1 cellular context compared by ENCODE assay signal in the genomic region with DNA sequence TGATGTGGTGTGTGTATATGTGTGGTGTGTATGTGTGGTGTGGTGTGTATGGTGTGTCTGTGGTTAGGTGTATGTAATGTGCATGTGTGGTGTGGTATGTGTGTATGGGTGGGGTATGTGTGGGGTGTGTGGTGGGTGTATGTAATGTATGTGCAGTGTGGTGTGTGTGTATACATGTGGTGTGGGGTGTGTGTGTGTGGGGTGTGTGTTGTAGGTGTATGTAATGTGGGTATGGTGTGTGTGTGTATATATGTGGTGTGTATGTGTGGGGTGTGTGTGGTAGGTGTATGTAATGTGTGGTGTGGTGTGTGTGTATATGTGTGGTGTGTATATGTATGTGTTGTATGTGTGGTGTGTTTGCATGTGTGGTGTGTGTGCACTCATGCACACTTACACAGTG.
TF ChIP-seq lines count a peak whose summit lies in the region.

No MANE protein-coding gene starts in this region.

TF ChIP-seq in K562, 482 proteins besides CTCF, POLR2A, EP300 and RAD21 (continued from another document):
- TF ChIP-seq, protein P1, sequence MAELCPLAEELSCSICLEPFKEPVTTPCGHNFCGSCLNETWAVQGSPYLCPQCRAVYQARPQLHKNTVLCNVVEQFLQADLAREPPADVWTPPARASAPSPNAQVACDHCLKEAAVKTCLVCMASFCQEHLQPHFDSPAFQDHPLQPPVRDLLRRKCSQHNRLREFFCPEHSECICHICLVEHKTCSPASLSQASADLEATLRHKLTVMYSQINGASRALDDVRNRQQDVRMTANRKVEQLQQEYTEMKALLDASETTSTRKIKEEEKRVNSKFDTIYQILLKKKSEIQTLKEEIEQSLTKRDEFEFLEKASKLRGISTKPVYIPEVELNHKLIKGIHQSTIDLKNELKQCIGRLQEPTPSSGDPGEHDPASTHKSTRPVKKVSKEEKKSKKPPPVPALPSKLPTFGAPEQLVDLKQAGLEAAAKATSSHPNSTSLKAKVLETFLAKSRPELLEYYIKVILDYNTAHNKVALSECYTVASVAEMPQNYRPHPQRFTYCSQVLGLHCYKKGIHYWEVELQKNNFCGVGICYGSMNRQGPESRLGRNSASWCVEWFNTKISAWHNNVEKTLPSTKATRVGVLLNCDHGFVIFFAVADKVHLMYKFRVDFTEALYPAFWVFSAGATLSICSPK (IDR thresholded peaks at IDR 0.05; ENCODE audit: borderline replicate concordance), result 0 out of 2 replicates have a peak, but pooled peaks have one; percentile 33
- TF ChIP-seq SAP30 (IDR thresholded peaks at IDR 0.05; ENCODE audit: borderline replicate concordance, insufficient read depth, low read depth, low read length, poor library complexity, severe bottlenecking) (no peak), ELF4 (CRISPR knock-in tag; IDR thresholded peaks at IDR 0.05) (no peak), PHF20 (IDR thresholded peaks at IDR 0.05; ENCODE audit: partially characterized antibody) (peak; percentile 28), FOXM1 (IDR thresholded peaks at IDR 0.05; ENCODE audit: low read depth) (no peak), FOXM1 (CRISPR knock-in tag; IDR thresholded peaks at IDR 0.05; ENCODE audit: low read depth) (0 out of 2 replicates have a peak, but pooled peaks have one; percentile 58), LARP7 (IDR thresholded peaks at IDR 0.05) (0 out of 2 replicates have a peak, but pooled peaks have one; percentile 79), PHB2 (IDR thresholded peaks at IDR 0.05; ENCODE audit: low read depth) (0 out of 2 replicates have a peak, but pooled peaks have one; percentile 9), EHMT2 (IDR thresholded peaks at IDR 0.05) (0 out of 2 replicates have a peak, but pooled peaks have one; percentile 11)
- TF ChIP-seq, protein P2, sequence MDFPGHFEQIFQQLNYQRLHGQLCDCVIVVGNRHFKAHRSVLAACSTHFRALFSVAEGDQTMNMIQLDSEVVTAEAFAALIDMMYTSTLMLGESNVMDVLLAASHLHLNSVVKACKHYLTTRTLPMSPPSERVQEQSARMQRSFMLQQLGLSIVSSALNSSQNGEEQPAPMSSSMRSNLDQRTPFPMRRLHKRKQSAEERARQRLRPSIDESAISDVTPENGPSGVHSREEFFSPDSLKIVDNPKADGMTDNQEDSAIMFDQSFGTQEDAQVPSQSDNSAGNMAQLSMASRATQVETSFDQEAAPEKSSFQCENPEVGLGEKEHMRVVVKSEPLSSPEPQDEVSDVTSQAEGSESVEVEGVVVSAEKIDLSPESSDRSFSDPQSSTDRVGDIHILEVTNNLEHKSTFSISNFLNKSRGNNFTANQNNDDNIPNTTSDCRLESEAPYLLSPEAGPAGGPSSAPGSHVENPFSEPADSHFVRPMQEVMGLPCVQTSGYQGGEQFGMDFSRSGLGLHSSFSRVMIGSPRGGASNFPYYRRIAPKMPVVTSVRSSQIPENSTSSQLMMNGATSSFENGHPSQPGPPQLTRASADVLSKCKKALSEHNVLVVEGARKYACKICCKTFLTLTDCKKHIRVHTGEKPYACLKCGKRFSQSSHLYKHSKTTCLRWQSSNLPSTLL (IDR thresholded peaks at IDR 0.05), result 0 out of 2 replicates have a peak, but pooled peaks have one; percentile 34
- TF ChIP-seq, protein P3, sequence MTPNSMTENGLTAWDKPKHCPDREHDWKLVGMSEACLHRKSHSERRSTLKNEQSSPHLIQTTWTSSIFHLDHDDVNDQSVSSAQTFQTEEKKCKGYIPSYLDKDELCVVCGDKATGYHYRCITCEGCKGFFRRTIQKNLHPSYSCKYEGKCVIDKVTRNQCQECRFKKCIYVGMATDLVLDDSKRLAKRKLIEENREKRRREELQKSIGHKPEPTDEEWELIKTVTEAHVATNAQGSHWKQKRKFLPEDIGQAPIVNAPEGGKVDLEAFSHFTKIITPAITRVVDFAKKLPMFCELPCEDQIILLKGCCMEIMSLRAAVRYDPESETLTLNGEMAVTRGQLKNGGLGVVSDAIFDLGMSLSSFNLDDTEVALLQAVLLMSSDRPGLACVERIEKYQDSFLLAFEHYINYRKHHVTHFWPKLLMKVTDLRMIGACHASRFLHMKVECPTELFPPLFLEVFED (CRISPR knock-in tag; conservative IDR thresholded peaks at IDR 0.05), result 0 out of 2 replicates have a peak, but pooled peaks have one; percentile 23
- TF ChIP-seq, protein P4, sequence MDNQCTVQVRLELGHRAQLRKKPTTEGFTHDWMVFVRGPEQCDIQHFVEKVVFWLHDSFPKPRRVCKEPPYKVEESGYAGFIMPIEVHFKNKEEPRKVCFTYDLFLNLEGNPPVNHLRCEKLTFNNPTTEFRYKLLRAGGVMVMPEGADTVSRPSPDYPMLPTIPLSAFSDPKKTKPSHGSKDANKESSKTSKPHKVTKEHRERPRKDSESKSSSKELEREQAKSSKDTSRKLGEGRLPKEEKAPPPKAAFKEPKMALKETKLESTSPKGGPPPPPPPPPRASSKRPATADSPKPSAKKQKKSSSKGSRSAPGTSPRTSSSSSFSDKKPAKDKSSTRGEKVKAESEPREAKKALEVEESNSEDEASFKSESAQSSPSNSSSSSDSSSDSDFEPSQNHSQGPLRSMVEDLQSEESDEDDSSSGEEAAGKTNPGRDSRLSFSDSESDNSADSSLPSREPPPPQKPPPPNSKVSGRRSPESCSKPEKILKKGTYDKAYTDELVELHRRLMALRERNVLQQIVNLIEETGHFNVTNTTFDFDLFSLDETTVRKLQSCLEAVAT (IDR thresholded peaks at IDR 0.05), result peak in 1 of 2 experiments; percentile 37; a peak in 2 of 4 replicates
- TF ChIP-seq, protein P5, sequence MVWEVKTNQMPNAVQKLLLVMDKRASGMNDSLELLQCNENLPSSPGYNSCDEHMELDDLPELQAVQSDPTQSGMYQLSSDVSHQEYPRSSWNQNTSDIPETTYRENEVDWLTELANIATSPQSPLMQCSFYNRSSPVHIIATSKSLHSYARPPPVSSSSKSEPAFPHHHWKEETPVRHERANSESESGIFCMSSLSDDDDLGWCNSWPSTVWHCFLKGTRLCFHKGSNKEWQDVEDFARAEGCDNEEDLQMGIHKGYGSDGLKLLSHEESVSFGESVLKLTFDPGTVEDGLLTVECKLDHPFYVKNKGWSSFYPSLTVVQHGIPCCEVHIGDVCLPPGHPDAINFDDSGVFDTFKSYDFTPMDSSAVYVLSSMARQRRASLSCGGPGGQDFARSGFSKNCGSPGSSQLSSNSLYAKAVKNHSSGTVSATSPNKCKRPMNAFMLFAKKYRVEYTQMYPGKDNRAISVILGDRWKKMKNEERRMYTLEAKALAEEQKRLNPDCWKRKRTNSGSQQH (CRISPR knock-in tag; IDR thresholded peaks at IDR 0.05), result 0 out of 2 replicates have a peak, but pooled peaks have one; percentile 9
